Comparison of ENCODE assay signal across 1 cellular context in genomic region chr19:53868892-53869804, GRCh38.
A peak's percentile ranks its signal among the peaks of the same experiment; 100 is the strongest.
TF ChIP-seq lines count a peak whose summit lies in the region.

No MANE protein-coding gene starts in this region.

TF ChIP-seq in HEK293, 187 proteins besides CTCF, POLR2A, EP300 and RAD21 (continued from another document):
- TF ChIP-seq PATZ1 (tag by site-specific recombination; IDR thresholded peaks at IDR 0.05) (peak; percentile 80), TRIM28 (IDR thresholded peaks at IDR 0.05; ENCODE audit: borderline replicate concordance, low read length) (no peak), ZNF670 (tag by site-specific recombination; IDR thresholded peaks at IDR 0.05; ENCODE audit: low read depth) (no peak)
